1 cellular context compared by ENCODE assay signal in genomic region chr3:197854596-197855343, GRCh38.
A peak's percentile ranks its signal among the peaks of the same experiment; 100 is the strongest.
TF ChIP-seq lines count a peak whose summit lies in the region.

No MANE protein-coding gene starts in this region.

TF ChIP-seq in WTC11, 78 proteins besides CTCF, POLR2A, EP300 and RAD21 (continued from another document):
- TF ChIP-seq ZNF219 (CRISPR knock-in tag; IDR thresholded peaks at IDR 0.05; ENCODE audit: borderline replicate concordance) (peak; percentile 56; the same call in 1 of the 2 replicates), ZNF671 (CRISPR knock-in tag; IDR thresholded peaks at IDR 0.05) (no peak)
